In genomic region chr17:13539421-13539820, GRCh38 we compare ENCODE assay signal across 25 cellular contexts.
"Had no signal": no experiment of that assay in that cellular context is flagged by ENCODE, and none has a peak within 500 bp of the region (broad histone marks: within the 10 kb centered on the region; RNA-seq: fewer than 3 reads in every experiment).

No MANE protein-coding gene starts in this region.

- H3K36me3 ChIP-seq: esophagus muscularis mucosa, gastroesophageal sphincter, ovary, right atrium auricular region, sigmoid colon, thyroid gland had no signal

- H3K9me3 Mint-ChIP-seq: effector memory CD8-positive, alpha-beta T cell; immature natural killer cell; type B pancreatic cell had no signal

- H3K27me3 ChIP-seq: gastroesophageal sphincter, ovary, right atrium auricular region, sigmoid colon, thyroid gland had no signal

- H3K4me3 Mint-ChIP-seq: dendritic cell treated with granulocyte-macrophage colony-stimulating factor and Interleukin-4, amounts not matched to agents 40 ng/mL and 50 ng/mL, for 4 days; effector memory CD8-positive, alpha-beta T cell; immature natural killer cell; natural killer cell; neural crest cell; type B pancreatic cell had no signal

- ATAC-seq: effector memory CD8-positive, alpha-beta T cell; gastroesophageal sphincter; left colon; left ventricle myocardium superior; mucosa of descending colon; natural killer cell had no signal

- H3K27me3 Mint-ChIP-seq: dendritic cell treated with granulocyte-macrophage colony-stimulating factor and Interleukin-4, amounts not matched to agents 40 ng/mL and 50 ng/mL, for 4 days; type B pancreatic cell had no signal

- FAIRE-seq: colon, kidney, small intestine, urothelium cell line had no signal

- H3K27ac ChIP-seq: epithelial cell of prostate, esophagus muscularis mucosa, gastroesophageal sphincter, ovary, right atrium auricular region, sigmoid colon, thyroid gland had no signal

- H3K36me3 Mint-ChIP-seq: immature natural killer cell, natural killer cell had no signal

- H3K27ac Mint-ChIP-seq: dendritic cell treated with granulocyte-macrophage colony-stimulating factor and Interleukin-4, amounts not matched to agents 40 ng/mL and 50 ng/mL, for 4 days; effector memory CD8-positive, alpha-beta T cell; immature natural killer cell; natural killer cell; type B pancreatic cell had no signal

- H3K4me1 Mint-ChIP-seq: immature natural killer cell had no signal

- H3K9me3 ChIP-seq: mucosa of descending colon, ovary, thyroid gland had no signal

- DNase-seq: effector memory CD8-positive, alpha-beta T cell; glutamatergic neuron; immature natural killer cell; kidney; left colon; left ventricle myocardium superior; mesendoderm; mucosa of descending colon; natural killer cell; ovary; sigmoid colon; small intestine; stimulated activated CD4-positive, alpha-beta T cell treated with anti-CD3 and anti-CD28 coated beads, Interleukin-2, amount 100 ng/mL, for 48 hours; stimulated activated naive CD4-positive, alpha-beta T cell treated with Interleukin-2 at 50 U/mL for 16 hours; thyroid gland had no signal

- H3K4me1 ChIP-seq: right atrium auricular region, sigmoid colon, thyroid gland had no signal

- H3K4me3 ChIP-seq: esophagus muscularis mucosa, gastroesophageal sphincter, lung, mucosa of descending colon, ovary, right atrium auricular region, sigmoid colon, thyroid gland had no signal
